In genomic region chr16:14549789-14550153, GRCh38 we compare ENCODE assay signal across 14 cellular contexts.
DNase-seq lines count a peak whose midpoint lies in the region; TF ChIP-seq lines count a peak whose summit lies in the region.
"Had no signal": no experiment of that assay in that cellular context is flagged by ENCODE, and none has a peak within 500 bp of the region (broad histone marks: within the 10 kb centered on the region; RNA-seq: fewer than 3 reads in every experiment).

No MANE protein-coding gene starts in this region.

- H3K4me1 ChIP-seq in left ventricle myocardium inferior (peaks cover 10% of the 10 kb centered on the region), skeletal muscle tissue (ENCODE audit: control insufficient read depth in 3 of 3, insufficient read depth in 3 of 3, low read length in 3 of 3) (peaks cover 10 to 17% (median 14%) of the 10 kb centered on the region in 3 donors)

- H3K9ac ChIP-seq in skeletal muscle tissue (ENCODE audit: low read depth in 1 of 3, low read length in 3 of 3), result peak overlapping the region in 1 of 3 donors; percentile 73

- intact Hi-C loops in left ventricle myocardium inferior (cut with micrococcal nuclease), result no loop called here

- peaks cover 38% of the 10 kb centered on the region for H3K36me3 ChIP-seq in left ventricle myocardium inferior
- H3K36me3 ChIP-seq in skeletal muscle tissue (ENCODE audit: control insufficient read depth in 3 of 3, insufficient read depth in 3 of 3, low read length in 3 of 3), result no peaks in the 10 kb centered on the region

- peak; percentile 63 for DNase-seq in NCI-H2107 treated with DMSO at 0.1 percent for 48 hours (lab: John Stamatoyannopoulos, UW; ENCODE audit: unreplicated experiment)
- DNase-seq in NCI-H2107 (lab: John Stamatoyannopoulos, UW), result no peak
- DNase-seq in NCI-H748 treated with DMSO at 0.1 percent for 48 hours (lab: John Stamatoyannopoulos, UW), result peak; percentile 83
- no peak for DNase-seq in left ventricle myocardium inferior
- DNase-seq in NOMO-1 treated with DMSO at 0.1 percent for 48 hours (lab: John Stamatoyannopoulos, UW; ENCODE audit: unreplicated experiment), result no peak
- no peak for DNase-seq in activated CD4-positive, alpha-beta T cell treated with anti-CD3 and anti-CD28 coated beads, Interleukin-2, amount 50 U/mL, for 48 hours
- DNase-seq in iPS-NIHi11 (ENCODE audit: low spot score), result no peak
- DNase-seq: 8988T; activated CD4-positive, alpha-beta memory T cell treated with anti-CD3 and anti-CD28 coated beads for 36 hours; activated gamma-delta T cell; PC-3; T-helper 1 cell; upper lobe of left lung had no signal

- H3K4me3 ChIP-seq in left ventricle myocardium inferior (no peak overlapping the region), skeletal muscle tissue (ENCODE audit: low read length in 3 of 3) (peak overlapping the region in 1 of 3 donors; percentile 37)
- H3K4me3 ChIP-seq: upper lobe of left lung had no signal

- peak overlapping the region; percentile 66 for H3K27ac ChIP-seq in left ventricle myocardium inferior (replicated peaks)
- H3K27ac ChIP-seq in skeletal muscle tissue (ENCODE audit: low read depth, low read length), result peak overlapping the region; percentile 10
- H3K27ac ChIP-seq: upper lobe of left lung had no signal

- no peak for TF ChIP-seq CTCF in left ventricle myocardium inferior (IDR thresholded peaks at IDR 0.05; ENCODE audit: borderline replicate concordance)

- no peaks in the 10 kb centered on the region for H3K27me3 ChIP-seq in left ventricle myocardium inferior (ENCODE audit: low read depth)
- no peaks in the 10 kb centered on the region for H3K27me3 ChIP-seq in skeletal muscle tissue (ENCODE audit: control insufficient read depth in 3 of 3, insufficient read depth in 3 of 3, low read length in 3 of 3)
- H3K27me3 ChIP-seq: upper lobe of left lung had no signal

- H3K9me3 ChIP-seq in left ventricle myocardium inferior (replicated peaks) (no peaks in the 10 kb centered on the region), skeletal muscle tissue (ENCODE audit: control insufficient read depth in 3 of 3, low read length in 3 of 3) (no peaks in the 10 kb centered on the region)
- H3K9me3 ChIP-seq: upper lobe of left lung had no signal

Comparison
In these comparisons a context has a peak if more than half of its experiments do, and no peak if none do; other contexts are left out.
1. DNase-seq: peak in NCI-H2107 treated with DMSO at 0.1 percent for 48 hours (single experiment) and NCI-H748 treated with DMSO at 0.1 percent for 48 hours (single experiment); none in NCI-H2107 (single experiment), left ventricle myocardium inferior (single experiment), NOMO-1 treated with DMSO at 0.1 percent for 48 hours (single experiment), activated CD4-positive, alpha-beta T cell treated with anti-CD3 and anti-CD28 coated beads, Interleukin-2, amount 50 U/mL, for 48 hours (0 of 2) and iPS-NIHi11 (single experiment).